In the genomic region with DNA sequence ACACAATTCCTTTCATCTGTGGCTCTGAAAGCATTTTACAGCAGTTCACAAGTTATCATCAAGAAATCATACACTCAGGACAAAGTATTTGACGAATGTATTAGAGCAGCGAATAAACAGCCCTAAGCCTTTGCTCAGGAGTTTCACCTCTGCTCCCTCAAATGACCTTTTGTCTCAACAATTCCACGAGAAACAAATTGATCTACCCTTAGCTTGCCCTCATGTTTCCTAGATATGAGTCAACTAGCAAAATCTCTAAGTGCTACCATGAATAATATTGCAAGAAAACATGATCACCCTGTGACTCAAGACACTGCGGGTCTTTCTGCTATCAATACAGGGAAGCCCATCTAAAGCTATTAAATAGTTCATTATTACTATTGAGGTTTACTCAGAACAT, we compare ENCODE assay signal across 17 cellular contexts.
"Had no signal": no experiment of that assay in that cellular context is flagged by ENCODE, and none has a peak within 500 bp of the region (broad histone marks: within the 10 kb centered on the region; RNA-seq: fewer than 3 reads in every experiment).

No MANE protein-coding gene starts in this region.

- H3K27ac ChIP-seq: ascending aorta, cardiac muscle cell, esophagus squamous epithelium, gastroesophageal sphincter, heart right ventricle, neutrophil, right atrium auricular region, spleen, upper lobe of right lung had no signal

- FAIRE-seq: islet of Langerhans had no signal

- H3K4me1 ChIP-seq: ascending aorta, heart right ventricle, right atrium auricular region, spleen, upper lobe of right lung had no signal

- H3K36me3 ChIP-seq: ascending aorta, cardiac muscle cell, esophagus squamous epithelium, gastroesophageal sphincter, heart right ventricle, neutrophil, right atrium auricular region, spleen, upper lobe of right lung had no signal

- ATAC-seq: activated T-helper 17 cell treated with anti-CD3 and anti-CD28 coated beads, Interleukin-2, amount 50 U/mL, for 72 hours; gastroesophageal sphincter; heart right ventricle; stimulated activated naive CD8-positive, alpha-beta T cell treated with anti-CD3 and anti-CD28 coated beads, Interleukin-15, amount 100 ng/mL, for 72 hours; upper lobe of right lung had no signal

- H3K27me3 ChIP-seq: ascending aorta, cardiac muscle cell, esophagus squamous epithelium, gastroesophageal sphincter, heart right ventricle, neutrophil, right atrium auricular region, spleen, upper lobe of right lung had no signal

- DNase-seq: activated CD4-positive, alpha-beta T cell treated with anti-CD3 and anti-CD28 coated beads, Interleukin-2, amount 10 ng/mL, durations not matched to agents 7 days and 5 days; activated naive CD4-positive, alpha-beta T cell treated with Interleukin-2 at 50 U/mL for 16 hours; activated T-cell treated with anti-CD3 and anti-CD28 coated beads for 4 hours; esophagus squamous epithelium; heart right ventricle; posterior cingulate gyrus; spleen; stimulated activated naive CD8-positive, alpha-beta T cell treated with anti-CD3 and anti-CD28 coated beads, Interleukin-15, amount 100 ng/mL, for 72 hours; upper lobe of right lung had no signal

- H3K9me3 ChIP-seq: esophagus squamous epithelium, gastroesophageal sphincter, neutrophil, right atrium auricular region, upper lobe of right lung had no signal

- H3K4me3 ChIP-seq: ascending aorta, cardiac muscle cell, esophagus squamous epithelium, gastroesophageal sphincter, heart right ventricle, lung, right atrium auricular region, spleen, upper lobe of right lung had no signal
